ENCODE assay signal across 15 cellular contexts in the genomic region with DNA sequence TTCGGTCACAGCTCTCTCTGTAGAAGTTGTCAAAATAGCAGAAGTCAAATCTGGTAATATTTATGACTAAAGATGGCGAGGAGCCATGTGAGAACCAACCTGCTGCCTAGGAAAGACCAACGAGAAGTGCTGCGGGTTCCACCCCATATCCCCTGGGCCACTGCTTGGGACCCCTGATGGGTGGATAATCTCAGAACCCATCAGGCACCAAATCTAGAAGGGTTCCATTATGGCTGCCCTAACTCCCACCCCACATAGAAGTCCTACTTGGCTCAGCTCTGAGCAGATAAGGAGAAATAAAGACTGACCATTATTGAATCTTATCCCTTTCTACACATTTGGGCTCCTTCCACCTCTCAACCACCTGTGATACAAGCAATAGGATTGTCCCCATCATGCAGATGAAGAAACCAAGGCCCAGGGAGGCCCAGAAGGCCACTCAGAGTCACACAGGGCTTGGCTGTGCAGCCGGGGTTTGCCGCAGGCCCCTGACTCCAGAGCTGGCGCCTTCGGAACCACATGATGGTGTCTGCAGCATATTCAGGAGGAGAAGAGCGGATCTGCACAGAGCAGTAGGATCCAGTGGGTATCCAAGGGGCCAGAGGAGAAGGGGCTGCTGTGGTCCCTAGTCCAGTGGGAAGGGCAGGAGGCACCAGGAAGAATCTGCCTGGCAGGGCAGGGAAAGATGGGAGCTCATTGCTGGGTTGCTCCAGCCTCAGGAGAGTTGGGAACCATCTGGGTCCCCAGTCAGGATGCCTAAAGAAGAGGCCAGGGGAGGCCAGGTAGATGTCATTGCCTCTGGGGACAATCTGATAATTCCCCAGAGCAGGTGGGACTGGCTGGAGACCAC.
"Had no signal": no experiment of that assay in that cellular context is flagged by ENCODE, and none has a peak within 500 bp of the region (broad histone marks: within the 10 kb centered on the region; RNA-seq: fewer than 3 reads in every experiment).

No MANE protein-coding gene starts in this region.

- H3K4me3 ChIP-seq: dorsolateral prefrontal cortex, SJCRH30, thoracic aorta had no signal

- H3K36me3 Mint-ChIP-seq: activated naive CD8-positive, alpha-beta T cell treated with anti-CD3 and anti-CD28 coated beads, Interleukin-2, amount 10 ng/mL, durations not matched to agents 7 days and 5 days; naive thymus-derived CD8-positive, alpha-beta T cell had no signal

- DNase-seq: activated CD4-positive, alpha-beta T cell treated with anti-CD3 and anti-CD28 coated beads for 1 hour; activated naive CD4-positive, alpha-beta T cell; activated naive CD8-positive, alpha-beta T cell treated with anti-CD3 and anti-CD28 coated beads, Interleukin-2, amount 10 ng/mL, durations not matched to agents 7 days and 5 days; caudate nucleus; foreskin keratinocyte; kidney glomerular epithelial cell; mesendoderm; retina; SJCRH30; WERI-Rb-1 had no signal

- H3K4me1 ChIP-seq: foreskin keratinocyte, SJCRH30 had no signal

- H3K9me3 ChIP-seq: neutrophil, SJCRH30, thoracic aorta had no signal

- H3K27ac Mint-ChIP-seq: activated naive CD8-positive, alpha-beta T cell treated with anti-CD3 and anti-CD28 coated beads, Interleukin-2, amount 10 ng/mL, durations not matched to agents 7 days and 5 days; brain had no signal

- H3K4me1 Mint-ChIP-seq: activated naive CD8-positive, alpha-beta T cell treated with anti-CD3 and anti-CD28 coated beads, Interleukin-2, amount 10 ng/mL, durations not matched to agents 7 days and 5 days; brain had no signal

- H3K4me3 Mint-ChIP-seq: activated naive CD8-positive, alpha-beta T cell treated with anti-CD3 and anti-CD28 coated beads, Interleukin-2, amount 10 ng/mL, durations not matched to agents 7 days and 5 days; brain; naive thymus-derived CD8-positive, alpha-beta T cell had no signal

- H3K36me3 ChIP-seq: neutrophil, SJCRH30, thoracic aorta, WERI-Rb-1 had no signal

- H3K9me3 Mint-ChIP-seq: activated naive CD8-positive, alpha-beta T cell treated with anti-CD3 and anti-CD28 coated beads, Interleukin-2, amount 10 ng/mL, durations not matched to agents 7 days and 5 days; naive thymus-derived CD8-positive, alpha-beta T cell had no signal

- H3K27ac ChIP-seq: dorsolateral prefrontal cortex, foreskin keratinocyte, neutrophil, SJCRH30, thoracic aorta, WERI-Rb-1 had no signal
